16 cellular contexts compared by ENCODE assay signal in genomic region chr6:25706314-25707014, GRCh38. TPM values are rescaled to one million over a fixed set of nuclear protein-coding genes. Genes with fewer than 3 reads are reported as not detected.
DNase-seq lines count a peak whose midpoint lies in the region; ATAC-seq, FAIRE-seq and TF ChIP-seq lines count a peak whose summit lies in the region.
"Had no signal": no experiment of that assay in that cellular context is flagged by ENCODE, and none has a peak within 500 bp of the region (broad histone marks: within the 10 kb centered on the region; RNA-seq: fewer than 3 reads in every experiment).

No MANE protein-coding gene starts in this region.

- 70% methylated on average over 5 of the region's 6 CpGs for WGBS in mesenchymal stem cell

- no peaks in the 10 kb centered on the region for H3K27me3 ChIP-seq in bronchial epithelial cell (ENCODE audit: control insufficient read depth, insufficient read depth, low read length)
- no peaks in the 10 kb centered on the region for H3K27me3 ChIP-seq in mesenchymal stem cell (ENCODE audit: control insufficient read depth in 1 of 2, insufficient read depth in 1 of 2, low read length in 2 of 2)
- H3K27me3 ChIP-seq in MM.1S (replicated peaks; ENCODE audit: insufficient read depth, low read length), result no peaks in the 10 kb centered on the region
- H3K27me3 ChIP-seq: sigmoid colon, tibial nerve had no signal

- H2BK12ac ChIP-seq in mesenchymal stem cell (ENCODE audit: low read length in 2 of 2), result no peak overlapping the region

- no peak for TF ChIP-seq POLR2A in NB4 (IDR thresholded peaks at IDR 0.05; ENCODE audit: extremely low read depth, insufficient read length)

- no peak overlapping the region for H3K18ac ChIP-seq in mesenchymal stem cell (ENCODE audit: low read depth in 1 of 2, low read length in 2 of 2)

- no peak overlapping the region for H3K23ac ChIP-seq in mesenchymal stem cell (ENCODE audit: low read length in 2 of 2)

- H3K4me3 ChIP-seq in NB4 (ENCODE audit: low read depth, low read length), result no peak overlapping the region
- H3K4me3 ChIP-seq in bronchial epithelial cell (ENCODE audit: low read depth, low read length), result no peak overlapping the region
- H3K4me3 ChIP-seq in mesenchymal stem cell (ENCODE audit: insufficient read depth in 1 of 2, low read depth in 1 of 2, low read length in 2 of 2), result no peak overlapping the region
- no peak overlapping the region for H3K4me3 ChIP-seq in MM.1S (ENCODE audit: low read length)
- H3K4me3 ChIP-seq: A549, sigmoid colon, tibial nerve had no signal

- no peaks in the 10 kb centered on the region for H3K9me3 ChIP-seq in mesenchymal stem cell (ENCODE audit: control insufficient read depth, low read length)
- H3K9me3 ChIP-seq in MM.1S (replicated peaks; ENCODE audit: insufficient read depth, low read length), result no peaks in the 10 kb centered on the region
- H3K9me3 ChIP-seq: A549, sigmoid colon, tibial nerve had no signal

- H2BK5ac ChIP-seq in mesenchymal stem cell (ENCODE audit: low read depth, low read length, poor library complexity, severe bottlenecking), result no peak overlapping the region

- H3K9me3 Mint-ChIP-seq in stimulated activated naive B cell treated with anti-CD40 and anti-IgM and Interleukin-4, amounts not matched to agents 10 μg/mL and 1 μg/mL and 100 μg/mL, for 72 hours, result no peaks in the 10 kb centered on the region

- H4K91ac ChIP-seq in mesenchymal stem cell (ENCODE audit: low read length), result no peak overlapping the region

- FAIRE-seq in bronchial epithelial cell (lab: Jason Lieb, UNC), result no peak
- FAIRE-seq: A549 had no signal

- no peak overlapping the region for H3K4ac ChIP-seq in mesenchymal stem cell (ENCODE audit: low read depth in 1 of 2, low read length in 2 of 2)

- ATAC-seq in stimulated activated naive B cell treated with anti-CD40 and anti-IgM and Interleukin-4, amounts not matched to agents 10 μg/mL and 1 μg/mL and 100 μg/mL, for 72 hours (replicated peaks), result no peak
- ATAC-seq in GM21825 (IDR thresholded peaks at IDR 0.05; ENCODE audit: unreplicated experiment), result no peak
- ATAC-seq: A549 had no signal

- H3K79me1 ChIP-seq in mesenchymal stem cell (replicated peaks; ENCODE audit: low read length, poor library complexity, severe bottlenecking), result no peaks in the 10 kb centered on the region

- no peaks in the 10 kb centered on the region for H4K20me1 ChIP-seq in MM.1S (ENCODE audit: insufficient read depth, low read length)

- no peaks in the 10 kb centered on the region for H3K79me2 ChIP-seq in MM.1S (ENCODE audit: low read length)

- no peak overlapping the region for H3K27ac Mint-ChIP-seq in stimulated activated naive B cell treated with anti-CD40 and anti-IgM and Interleukin-4, amounts not matched to agents 10 μg/mL and 1 μg/mL and 100 μg/mL, for 72 hours

- no peak overlapping the region for H2BK15ac ChIP-seq in mesenchymal stem cell (ENCODE audit: low read depth, poor library complexity, severe bottlenecking)

- H3K27me3 Mint-ChIP-seq in stimulated activated naive B cell treated with anti-CD40 and anti-IgM and Interleukin-4, amounts not matched to agents 10 μg/mL and 1 μg/mL and 100 μg/mL, for 72 hours, result peaks cover 13 to 20% of the 10 kb centered on the region in 2 donors

- no peak overlapping the region for H3K9ac ChIP-seq in mesenchymal stem cell (ENCODE audit: low read length)
- no peak overlapping the region for H3K9ac ChIP-seq in MM.1S (ENCODE audit: low read length)
- H3K9ac ChIP-seq: KMS-11 had no signal

- DNase-seq in NCI-H1417 (lab: John Stamatoyannopoulos, UW) (peak; percentile 6 to 49 (median 14)), NCI-H1417 treated with DMSO at 0.1 percent for 48 hours (lab: John Stamatoyannopoulos, UW) (no peak), NB4 (ENCODE audit: low read depth) (peak; percentile 12), bronchial epithelial cell (ENCODE audit: low read depth) (peak; percentile 21), mesenchymal stem cell (peak; percentile 2), MM.1S (no peak)
- no peak for DNase-seq in stimulated activated naive B cell treated with anti-CD40 and anti-IgM and Interleukin-4, amounts not matched to agents 10 μg/mL and 1 μg/mL and 100 μg/mL, for 72 hours
- DNase-seq: activated CD4-positive, alpha-beta T cell treated with anti-CD3 and anti-CD28 coated beads for 1 hour; Calu3; NCI-H526; sigmoid colon had no signal

- H3K4me3 Mint-ChIP-seq in stimulated activated naive B cell treated with anti-CD40 and anti-IgM and Interleukin-4, amounts not matched to agents 10 μg/mL and 1 μg/mL and 100 μg/mL, for 72 hours, result no peak overlapping the region

- H3K9me2 ChIP-seq in MM.1S (replicated peaks; ENCODE audit: insufficient read depth, low read length), result no peaks in the 10 kb centered on the region

- no peak overlapping the region for H4K8ac ChIP-seq in mesenchymal stem cell (ENCODE audit: low read length)

- H2BK120ac ChIP-seq in mesenchymal stem cell (ENCODE audit: low read depth, low read length), result no peak overlapping the region

- no peaks in the 10 kb centered on the region for H3K4me1 Mint-ChIP-seq in stimulated activated naive B cell treated with anti-CD40 and anti-IgM and Interleukin-4, amounts not matched to agents 10 μg/mL and 1 μg/mL and 100 μg/mL, for 72 hours

- H3K14ac ChIP-seq in mesenchymal stem cell (ENCODE audit: low read length in 2 of 2), result no peak overlapping the region

- H3K36me3 ChIP-seq in bronchial epithelial cell (ENCODE audit: control insufficient read depth, insufficient read depth, low read length) (no peaks in the 10 kb centered on the region), mesenchymal stem cell (ENCODE audit: control insufficient read depth in 1 of 2, insufficient read depth in 2 of 2, low read depth in 1 of 2, low read length in 2 of 2) (no peaks in the 10 kb centered on the region), MM.1S (replicated peaks; ENCODE audit: insufficient read depth, low read length) (no peaks in the 10 kb centered on the region)
- H3K36me3 ChIP-seq: sigmoid colon, tibial nerve had no signal

- H3K4me1 ChIP-seq in mesenchymal stem cell (ENCODE audit: control insufficient read depth, insufficient read depth, low read depth, low read length), result peaks cover 2% of the 10 kb centered on the region
- no peaks in the 10 kb centered on the region for H3K4me1 ChIP-seq in MM.1S (ENCODE audit: low read length)
- H3K4me1 ChIP-seq: sigmoid colon, tibial nerve had no signal

- no peak overlapping the region for H2AK5ac ChIP-seq in mesenchymal stem cell (ENCODE audit: low read length, severe bottlenecking)

- no peak for TF ChIP-seq CTCF in NB4 (IDR thresholded peaks at IDR 0.05; ENCODE audit: low read depth, low read length)
- no peak for TF ChIP-seq CTCF in bronchial epithelial cell (IDR thresholded peaks at IDR 0.05; ENCODE audit: insufficient read depth, low read length, severe bottlenecking)
- TF ChIP-seq CTCF in MM.1S (IDR thresholded peaks at IDR 0.05; ENCODE audit: low read length), result no peak

- H3K4me2 ChIP-seq in mesenchymal stem cell (ENCODE audit: low read length, poor library complexity, severe bottlenecking), result no peak overlapping the region
- no peak overlapping the region for H3K4me2 ChIP-seq in MM.1S (ENCODE audit: low read depth, low read length)
- H3K4me2 ChIP-seq: A549, KMS-11 had no signal

- no peaks in the 10 kb centered on the region for H3F3A ChIP-seq in MM.1S (ENCODE audit: insufficient read depth, low read length)

- H2AFZ ChIP-seq in mesenchymal stem cell (ENCODE audit: low read depth, low read length), result no peak overlapping the region
- no peak overlapping the region; the same call in 1 of the 2 replicates for H2AFZ ChIP-seq in MM.1S (ENCODE audit: low read length)

- H3K27ac ChIP-seq in mesenchymal stem cell (ENCODE audit: low read length, poor library complexity, severe bottlenecking) (no peak overlapping the region), MM.1S (ENCODE audit: low read length) (no peak overlapping the region)
- H3K27ac ChIP-seq: A549, epithelial cell of prostate, KMS-11, sigmoid colon, tibial nerve had no signal

- no peaks in the 10 kb centered on the region for H3K36me3 Mint-ChIP-seq in stimulated activated naive B cell treated with anti-CD40 and anti-IgM and Interleukin-4, amounts not matched to agents 10 μg/mL and 1 μg/mL and 100 μg/mL, for 72 hours

RNA-seq across cellular contexts. Expression of gene SLC17A4, which starts 48.1 kb away (rescaled TPM):
- not detected in 2 replicates for total RNA-seq in bronchial epithelial cell
- polyA plus RNA-seq in mesenchymal stem cell (2013, experiment 1 of 2), result not detected
- polyA plus RNA-seq in mesenchymal stem cell (2013, experiment 2 of 2), result not detected
- total RNA-seq: tibial nerve had no signal

RNA-seq across cellular contexts. Expression of gene SCGN, which starts 54.4 kb away (rescaled TPM):
- not detected in 2 replicates for total RNA-seq in bronchial epithelial cell
- polyA plus RNA-seq in mesenchymal stem cell (2013, experiment 1 of 2), result not detected
- not detected for polyA plus RNA-seq in mesenchymal stem cell (2013, experiment 2 of 2)
- total RNA-seq: tibial nerve had no signal

Comparison
In these comparisons a context has a peak if more than half of its experiments do, and no peak if none do; other contexts are left out.
1. DNase-seq: peak in NCI-H1417 (3 of 3), NB4 (single experiment), bronchial epithelial cell (single experiment) and mesenchymal stem cell (single experiment); none in NCI-H1417 treated with DMSO at 0.1 percent for 48 hours (single experiment), stimulated activated naive B cell treated with anti-CD40 and anti-IgM and Interleukin-4, amounts not matched to agents 10 μg/mL and 1 μg/mL and 100 μg/mL, for 72 hours (single experiment) and MM.1S (single experiment).